In genomic region chr22:20703414-20703806, GRCh38 we compare ENCODE assay signal across 8 cellular contexts.
DNase-seq lines count a peak whose midpoint lies in the region; ATAC-seq and TF ChIP-seq lines count a peak whose summit lies in the region.
"Not testable (repeated sequence)": the region's sequence is repeated elsewhere in the genome, so short reads cannot be mapped to it uniquely, and the experiment has no call there.

No MANE protein-coding gene starts in this region.

- not testable (repeated sequence) for H3K4me1 ChIP-seq in uterus

- ATAC-seq in GM18867 (IDR thresholded peaks at IDR 0.05; ENCODE audit: unreplicated experiment) (peak; percentile 17), HG03175 (IDR thresholded peaks at IDR 0.05; ENCODE audit: unreplicated experiment) (peak; percentile 12), T-helper 17 cell (peak; percentile 26), Right ventricle myocardium superior (ENCODE audit: poor library complexity) (peak; percentile 44), omental fat pad (ENCODE audit: low FRiP score) (peak; percentile 45)
- ATAC-seq in activated naive CD8-positive, alpha-beta T cell treated with anti-CD3 and anti-CD28 coated beads, Interleukin-2, amount 50 U/mL, for 24 hours = peak; percentile 18

- H3K27me3 ChIP-seq in H7 (ENCODE audit: control insufficient read depth, insufficient read depth, low read length) = peaks cover 14% of the 10 kb centered on the region
- H3K27me3 ChIP-seq in uterus = not testable (repeated sequence)

- not testable (repeated sequence) for H3K36me3 ChIP-seq in H7 (replicated peaks; ENCODE audit: control insufficient read depth, insufficient read depth, low read length); uterus

- not testable (repeated sequence) for H3K9me3 ChIP-seq in T-helper 17 cell (ENCODE audit: control insufficient read depth, low read length, poor library complexity, severe bottlenecking); uterus

- DNase-seq in H7; Right ventricle myocardium superior; omental fat pad (ENCODE audit: low spot score); uterus: not testable (repeated sequence)
- DNase-seq in T-helper 17 cell = peak in 1 of 3 donors; percentile 62
- DNase-seq in activated naive CD8-positive, alpha-beta T cell treated with anti-CD3 and anti-CD28 coated beads, Interleukin-2, amount 50 U/mL, for 24 hours = peak; percentile 57

- not testable (repeated sequence) for H3K9me3 Mint-ChIP-seq in activated naive CD8-positive, alpha-beta T cell treated with anti-CD3 and anti-CD28 coated beads, Interleukin-2, amount 50 U/mL, for 24 hours

- intact Hi-C loops in Right ventricle myocardium superior (cut with DNase I); uterus (cut with DNase I; ENCODE audit: low total_unique reads): not testable (repeated sequence)

- TF ChIP-seq POLR2A in uterus (IDR thresholded peaks at IDR 0.05) = not testable (repeated sequence)

- H3K27ac ChIP-seq in uterus = not testable (repeated sequence)

- H3K4me3 ChIP-seq in H7 (ENCODE audit: insufficient read depth, low read depth, low read length) (peak overlapping the region; percentile 24), uterus (peak overlapping the region; percentile 29 to 63)

- peaks cover 10% of the 10 kb centered on the region for H3K4me1 Mint-ChIP-seq in T-helper 17 cell
- H3K4me1 Mint-ChIP-seq in activated naive CD8-positive, alpha-beta T cell treated with anti-CD3 and anti-CD28 coated beads, Interleukin-2, amount 50 U/mL, for 24 hours = peaks cover 13% of the 10 kb centered on the region

- TF ChIP-seq CTCF in omental fat pad (IDR thresholded peaks at IDR 0.05); uterus (IDR thresholded peaks at IDR 0.05): not testable (repeated sequence)

- not testable (repeated sequence) for H3K27ac Mint-ChIP-seq in T-helper 17 cell; activated naive CD8-positive, alpha-beta T cell treated with anti-CD3 and anti-CD28 coated beads, Interleukin-2, amount 50 U/mL, for 24 hours

- H3K4me3 Mint-ChIP-seq in T-helper 17 cell = peak overlapping the region; percentile 97
- peak overlapping the region; percentile 69 for H3K4me3 Mint-ChIP-seq in activated naive CD8-positive, alpha-beta T cell treated with anti-CD3 and anti-CD28 coated beads, Interleukin-2, amount 50 U/mL, for 24 hours

- H3K36me3 Mint-ChIP-seq in T-helper 17 cell (ENCODE audit: low read depth); activated naive CD8-positive, alpha-beta T cell treated with anti-CD3 and anti-CD28 coated beads, Interleukin-2, amount 50 U/mL, for 24 hours (ENCODE audit: low read depth): not testable (repeated sequence)

- H3K27me3 Mint-ChIP-seq in T-helper 17 cell; activated naive CD8-positive, alpha-beta T cell treated with anti-CD3 and anti-CD28 coated beads, Interleukin-2, amount 50 U/mL, for 24 hours: not testable (repeated sequence)
